Comparison of ENCODE assay signal across 27 cellular contexts in the genomic region with DNA sequence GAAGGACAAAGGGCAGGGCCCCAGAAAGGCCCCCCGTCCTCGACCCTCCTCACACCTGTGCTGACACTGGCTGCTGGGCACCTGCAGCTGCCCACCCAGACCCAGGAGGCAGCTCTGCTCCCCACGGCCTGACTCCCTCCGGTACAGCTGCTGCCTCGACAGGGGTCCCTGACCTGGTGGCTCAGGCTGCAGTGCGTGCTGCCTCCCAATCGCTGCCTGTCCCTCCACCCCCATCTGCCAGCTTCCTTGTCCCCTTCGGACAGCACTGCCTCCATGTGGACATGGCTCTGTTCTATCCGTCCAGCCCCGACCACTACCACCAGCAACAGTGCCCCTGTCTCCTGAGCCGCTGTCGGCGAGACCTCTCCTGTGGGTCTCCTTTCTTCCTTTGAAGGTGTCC. TPM values are rescaled to one million over a fixed set of nuclear protein-coding genes. Genes with fewer than 3 reads are reported as not detected.
"Had no signal": no experiment of that assay in that cellular context is flagged by ENCODE, and none has a peak within 500 bp of the region (broad histone marks: within the 10 kb centered on the region; RNA-seq: fewer than 3 reads in every experiment).

No MANE protein-coding gene starts in this region.

- H3K4me3 ChIP-seq: colonic mucosa, heart left ventricle, lung, psoas muscle, spleen, thoracic aorta had no signal

- H3K27ac ChIP-seq: colonic mucosa, heart left ventricle, psoas muscle, spleen, thoracic aorta had no signal

- ATAC-seq: heart left ventricle; left colon; left ventricle myocardium superior; natural killer cell treated with Interleukin-12 subunit alpha and Interleukin-12 subunit beta and Interleukin-15 and Interleukin-18, amount 100 ng/mL, for 72 hours; psoas muscle; sciatic nerve; stimulated activated memory B cell treated with anti-CD40 and anti-IgM and Interleukin-4, amounts not matched to agents 10 μg/mL and 1 μg/mL and 100 μg/mL, for 72 hours had no signal

- H3K27me3 Mint-ChIP-seq: natural killer cell treated with Interleukin-12 subunit alpha and Interleukin-12 subunit beta and Interleukin-15 and Interleukin-18, amount 100 ng/mL, for 72 hours; stimulated activated memory B cell treated with anti-CD40 and anti-IgM and Interleukin-4, amounts not matched to agents 10 μg/mL and 1 μg/mL and 100 μg/mL, for 72 hours; stimulated activated naive CD8-positive, alpha-beta T cell treated with anti-CD3 and anti-CD28 coated beads, Interleukin-15, Interleukin-2, amounts not matched to agents 100 ng/mL and 50 ng/mL, for 24 hours had no signal

- H3K4me3 Mint-ChIP-seq: endodermal cell; natural killer cell treated with Interleukin-12 subunit alpha and Interleukin-12 subunit beta and Interleukin-15 and Interleukin-18, amount 100 ng/mL, for 72 hours; stimulated activated memory B cell treated with anti-CD40 and anti-IgM and Interleukin-4, amounts not matched to agents 10 μg/mL and 1 μg/mL and 100 μg/mL, for 72 hours; stimulated activated naive CD8-positive, alpha-beta T cell treated with anti-CD3 and anti-CD28 coated beads, Interleukin-15, Interleukin-2, amounts not matched to agents 100 ng/mL and 50 ng/mL, for 24 hours had no signal

- H3K27ac Mint-ChIP-seq: endodermal cell; natural killer cell treated with Interleukin-12 subunit alpha and Interleukin-12 subunit beta and Interleukin-15 and Interleukin-18, amount 100 ng/mL, for 72 hours; stimulated activated memory B cell treated with anti-CD40 and anti-IgM and Interleukin-4, amounts not matched to agents 10 μg/mL and 1 μg/mL and 100 μg/mL, for 72 hours; stimulated activated naive CD8-positive, alpha-beta T cell treated with anti-CD3 and anti-CD28 coated beads, Interleukin-15, Interleukin-2, amounts not matched to agents 100 ng/mL and 50 ng/mL, for 24 hours had no signal

- H3K27me3 ChIP-seq: colonic mucosa, heart left ventricle had no signal

- DNase-seq: colonic mucosa; effector CD4-positive, alpha-beta T cell; endodermal cell; foreskin melanocyte; heart left ventricle; hippocampal formation; left colon; left ventricle myocardium superior; mesenchymal stem cell; midbrain; psoas muscle; retina; spleen; stimulated activated CD4-positive, alpha-beta T cell treated with anti-CD3 and anti-CD28 coated beads, Interleukin-15, amount 100 ng/mL, for 24 hours; stimulated activated CD4-positive, alpha-beta T cell treated with anti-CD3 and anti-CD28 coated beads, Interleukin-1b, Interleukin-23, amount 100 ng/mL, for 48 hours; stimulated activated CD4-positive, alpha-beta T cell treated with anti-CD3 and anti-CD28 coated beads, Interleukin-4, amount 100 ng/mL, for 24 hours; trophoblast cell had no signal

- H3K9me3 Mint-ChIP-seq: endodermal cell; natural killer cell treated with Interleukin-12 subunit alpha and Interleukin-12 subunit beta and Interleukin-15 and Interleukin-18, amount 100 ng/mL, for 72 hours; stimulated activated memory B cell treated with anti-CD40 and anti-IgM and Interleukin-4, amounts not matched to agents 10 μg/mL and 1 μg/mL and 100 μg/mL, for 72 hours; stimulated activated naive CD8-positive, alpha-beta T cell treated with anti-CD3 and anti-CD28 coated beads, Interleukin-15, Interleukin-2, amounts not matched to agents 100 ng/mL and 50 ng/mL, for 24 hours had no signal

- H3K4me1 ChIP-seq: colonic mucosa had no signal

- H3K9me3 ChIP-seq: colonic mucosa, heart left ventricle, psoas muscle, spleen, thoracic aorta had no signal

RNA-seq across cellular contexts. Expression of gene PLEKHN1, which starts 11.4 kb away (rescaled TPM):
- total RNA-seq: left ventricle myocardium superior, psoas muscle, skeletal muscle tissue had no signal

RNA-seq across cellular contexts. Expression of gene PERM1, which starts 27.0 kb away (rescaled TPM):
- total RNA-seq: colonic mucosa; dermis microvascular lymphatic vessel endothelial cell; endodermal cell; kidney epithelial cell; natural killer cell treated with Interleukin-12 subunit alpha and Interleukin-12 subunit beta and Interleukin-15 and Interleukin-18, amount 100 ng/mL, for 72 hours; osteoblast; sciatic nerve had no signal

RNA-seq across cellular contexts. Expression of gene SAMD11, which starts 31.2 kb away (rescaled TPM):
- total RNA-seq: natural killer cell treated with Interleukin-12 subunit alpha and Interleukin-12 subunit beta and Interleukin-15 and Interleukin-18, amount 100 ng/mL, for 72 hours had no signal
